In genomic region chr2:175003875-175004729, GRCh38 we compare ENCODE assay signal across 8 cellular contexts. TPM values are rescaled to one million over a fixed set of nuclear protein-coding genes. Genes with fewer than 3 reads are reported as not detected.
DNase-seq lines count a peak whose midpoint lies in the region; ATAC-seq and TF ChIP-seq lines count a peak whose summit lies in the region.

No MANE protein-coding gene starts in this region.

- TF ChIP-seq CTCF in NB4 (IDR thresholded peaks at IDR 0.05; ENCODE audit: low read depth, low read length) (no peak), body of pancreas (IDR thresholded peaks at IDR 0.05) (no peak), lower lobe of right lung (IDR thresholded peaks at IDR 0.05) (no peak), vagina (IDR thresholded peaks at IDR 0.05) (no peak)

- no peak for TF ChIP-seq POLR2A in NB4 (IDR thresholded peaks at IDR 0.05; ENCODE audit: extremely low read depth, insufficient read length)
- no peak for TF ChIP-seq POLR2A in body of pancreas (IDR thresholded peaks at IDR 0.05)
- TF ChIP-seq POLR2A in vagina (IDR thresholded peaks at IDR 0.05): no peak

- H3K9me3 ChIP-seq in body of pancreas (no peaks in the 10 kb centered on the region), lower lobe of right lung (no peaks in the 10 kb centered on the region), vagina (no peaks in the 10 kb centered on the region)

- H3K4me3 ChIP-seq in NB4 (ENCODE audit: low read depth, low read length): no peak overlapping the region
- H3K4me3 ChIP-seq in body of pancreas: no peak overlapping the region
- H3K4me3 ChIP-seq in lower lobe of right lung: peak overlapping the region; percentile 77
- H3K4me3 ChIP-seq in vagina: peak overlapping the region; percentile 56 to 76

- 28 to 37% methylated on average over 12 to 16 of the region's 16 CpGs for WGBS in body of pancreas, 2 donors

- H3K27ac ChIP-seq in body of pancreas (no peak overlapping the region), lower lobe of right lung (peak overlapping the region; percentile 4), vagina (peak overlapping the region; percentile 85)

- intact Hi-C loops in body of pancreas (cut with DNase I): no loop called here
- intact Hi-C loops in lower lobe of right lung (cut with DNase I): no loop called here
- intact Hi-C loops in vagina (cut with DNase I): no loop called here

- no peaks in the 10 kb centered on the region for H3K36me3 ChIP-seq in body of pancreas (replicated peaks in 1 of 2; ENCODE audit: insufficient read depth in 1 of 2, low read depth in 2 of 2)
- no peaks in the 10 kb centered on the region for H3K36me3 ChIP-seq in lower lobe of right lung
- H3K36me3 ChIP-seq in vagina: no peaks in the 10 kb centered on the region

- peak; percentile 17 to 21 for DNase-seq in activated CD4-positive, alpha-beta T cell treated with anti-CD3 and anti-CD28 coated beads, Interleukin-2, amount 50 U/mL, for 48 hours
- no peak for DNase-seq in activated CD4-positive, alpha-beta T cell treated with anti-CD3 and anti-CD28 coated beads for 48 hours
- DNase-seq in NB4 (ENCODE audit: low read depth): peak; percentile 12
- no peak for DNase-seq in body of pancreas
- DNase-seq in lower lobe of right lung: no peak
- no peak for DNase-seq in vagina (ENCODE audit: extremely low spot score in 2 of 2)
- no peak for DNase-seq in amniotic stem cell (lab: John Stamatoyannopoulos, UW)
- no peak for DNase-seq in MV-4-11 (lab: John Stamatoyannopoulos, UW)

- ATAC-seq in body of pancreas: peak; percentile 36
- no peak for ATAC-seq in lower lobe of right lung

- H3K27me3 ChIP-seq in body of pancreas (peaks cover 0 to 4% of the 10 kb centered on the region in 2 donors), lower lobe of right lung (ENCODE audit: low read depth) (peaks cover 30% of the 10 kb centered on the region), vagina (no peaks in the 10 kb centered on the region)

- peaks cover 5% of the 10 kb centered on the region for H3K4me1 ChIP-seq in body of pancreas
- H3K4me1 ChIP-seq in lower lobe of right lung: no peaks in the 10 kb centered on the region
- H3K4me1 ChIP-seq in vagina: peaks cover 9% of the 10 kb centered on the region

RNA-seq across cellular contexts. Expression of gene CHN1, which starts 1.1 kb away (rescaled TPM):
- total RNA-seq in body of pancreas: 10 to 100 TPM in 1 of 2 donors, 1 to 10 TPM in 1; 2.9 to 11.9 TPM
- total RNA-seq in lower lobe of right lung: 16.8 TPM
- total RNA-seq in vagina: 9.6 TPM

Comparison
In these comparisons a context has a peak if more than half of its experiments do, and no peak if none do; other contexts are left out.
1. DNase-seq: peak in activated CD4-positive, alpha-beta T cell treated with anti-CD3 and anti-CD28 coated beads, Interleukin-2, amount 50 U/mL, for 48 hours (2 of 2) and NB4 (single experiment); none in activated CD4-positive, alpha-beta T cell treated with anti-CD3 and anti-CD28 coated beads for 48 hours (single experiment), body of pancreas (0 of 4), lower lobe of right lung (single experiment), vagina (0 of 2), amniotic stem cell (single experiment) and MV-4-11 (single experiment).
2. H3K4me3 ChIP-seq: peak in lower lobe of right lung (single experiment) and vagina (2 of 2); none in NB4 (single experiment) and body of pancreas (0 of 2).
3. H3K27ac ChIP-seq: peak in lower lobe of right lung (single experiment) and vagina (single experiment); none in body of pancreas (0 of 4).